25 cellular contexts compared by ENCODE assay signal in the genomic region with DNA sequence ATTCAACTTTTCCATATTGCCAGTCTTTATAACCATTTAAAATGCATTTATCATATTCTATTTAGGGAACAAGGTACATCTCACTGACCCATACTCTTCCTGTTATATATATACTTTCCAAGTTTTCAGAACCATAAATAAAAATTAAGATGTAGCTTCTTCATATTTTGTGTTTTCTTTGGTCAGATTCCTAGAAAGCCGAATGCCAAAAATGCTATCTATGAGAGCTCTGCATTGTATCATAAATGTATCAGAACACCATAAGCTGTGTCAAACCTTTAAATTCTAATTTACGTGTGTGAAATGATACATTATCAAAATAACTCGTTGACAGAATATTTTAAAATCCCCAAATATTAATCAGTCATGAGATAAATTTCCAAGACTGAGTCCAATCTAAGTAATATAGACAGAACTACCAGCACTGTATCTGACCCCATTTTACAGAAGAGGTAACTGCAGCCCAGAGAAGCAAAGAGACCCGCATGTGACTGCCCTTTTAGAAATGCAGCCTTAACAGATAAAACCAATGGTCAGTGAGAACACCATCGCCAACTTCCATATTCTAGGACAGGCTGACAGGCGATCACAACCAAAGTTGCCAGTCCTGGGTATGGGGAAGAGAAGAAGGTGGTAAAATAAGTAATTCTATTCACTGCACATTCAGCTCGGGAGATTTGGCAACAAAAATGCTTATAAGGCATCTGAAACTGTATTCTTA.
"Had no signal": no experiment of that assay in that cellular context is flagged by ENCODE, and none has a peak within 500 bp of the region (broad histone marks: within the 10 kb centered on the region; RNA-seq: fewer than 3 reads in every experiment).

No MANE protein-coding gene starts in this region.

- H3K27ac ChIP-seq: stomach, suprapubic skin, testis, thoracic aorta, thyroid gland, tibial artery, tibial nerve, transverse colon, upper lobe of left lung, upper lobe of right lung, uterus, vagina had no signal

- H3K9me3 ChIP-seq: stomach, suprapubic skin, testis, thoracic aorta, thyroid gland, tibial artery, tibial nerve, transverse colon, upper lobe of left lung, upper lobe of right lung, uterus, vagina had no signal

- H3K36me3 ChIP-seq: suprapubic skin, thyroid gland, transverse colon, upper lobe of left lung, upper lobe of right lung, uterus, vagina had no signal

- DNase-seq: stimulated activated CD4-positive, alpha-beta T cell treated with anti-CD3 and anti-CD28 coated beads, Interleukin-2, amount 100 ng/mL, for 48 hours; stimulated activated CD4-positive, alpha-beta T cell treated with anti-CD3 and anti-CD28 coated beads, Interleukin-4, amount 100 ng/mL, for 1 hour; stimulated activated CD4-positive, alpha-beta T cell treated with anti-CD3 and anti-CD28 coated beads, Interleukin-4, amount 100 ng/mL, for 24 hours; stimulated activated CD4-positive, alpha-beta T cell treated with anti-CD3 and anti-CD28 coated beads, Interleukin-4, amount 100 ng/mL, for 4 hours; stimulated activated CD8-positive, alpha-beta memory T cell treated with anti-CD3 and anti-CD28 coated beads, Interleukin-4, amount 100 ng/mL, for 48 hours; stimulated activated naive B cell treated with anti-CD40 and anti-IgM and Interleukin-4, amounts not matched to agents 10 μg/mL and 1 μg/mL and 100 μg/mL, for 72 hours; stimulated activated naive CD4-positive, alpha-beta T cell; stimulated activated naive CD4-positive, alpha-beta T cell treated with Interleukin-2 at 50 U/mL for 16 hours; stimulated activated naive CD8-positive, alpha-beta T cell treated with anti-CD3 and anti-CD28 coated beads, Interleukin-15, amount 100 ng/mL, for 72 hours; stimulated activated naive CD8-positive, alpha-beta T cell treated with anti-CD3 and anti-CD28 coated beads, Interleukin-15, Interleukin-2, amounts not matched to agents 100 U/mL and 50 U/mL, for 24 hours; stomach; substantia nigra; testis; thyroid gland; tibial artery; transverse colon; upper lobe of left lung; upper lobe of right lung; uterus had no signal

- ATAC-seq: stimulated activated effector memory CD8-positive, alpha-beta T cell treated with anti-CD3 and anti-CD28 coated beads, Interleukin-12 subunit alpha, Interleukin-12 subunit beta, amount 100 ng/mL, for 72 hours; stimulated activated memory B cell treated with anti-CD40 and anti-IgM and Interleukin-4, amounts not matched to agents 10 μg/mL and 1 μg/mL and 100 μg/mL, for 72 hours; stimulated activated naive B cell treated with anti-CD40 and anti-IgM and Interleukin-4, amounts not matched to agents 10 μg/mL and 1 μg/mL and 100 μg/mL, for 72 hours; stimulated activated naive CD8-positive, alpha-beta T cell treated with anti-CD3 and anti-CD28 coated beads, Interleukin-15, amount 100 ng/mL, for 72 hours; stimulated activated naive CD8-positive, alpha-beta T cell treated with anti-CD3 and anti-CD28 coated beads, Interleukin-15, Interleukin-2, amounts not matched to agents 100 U/mL and 50 U/mL, for 24 hours; upper lobe of right lung had no signal

- H3K4me1 ChIP-seq: stomach, testis, thyroid gland, tibial artery, transverse colon, upper lobe of left lung, upper lobe of right lung, uterus had no signal

- H3K4me3 ChIP-seq: stomach, suprapubic skin, testis, thoracic aorta, thyroid gland, tibial artery, tibial nerve, transverse colon, upper lobe of left lung, upper lobe of right lung, uterus, vagina had no signal

- H3K27me3 ChIP-seq: stomach, suprapubic skin, testis, thyroid gland, tibial artery, tibial nerve, transverse colon, upper lobe of left lung, upper lobe of right lung, uterus, vagina had no signal
